3 cellular contexts compared by ENCODE assay signal in the genomic region with DNA sequence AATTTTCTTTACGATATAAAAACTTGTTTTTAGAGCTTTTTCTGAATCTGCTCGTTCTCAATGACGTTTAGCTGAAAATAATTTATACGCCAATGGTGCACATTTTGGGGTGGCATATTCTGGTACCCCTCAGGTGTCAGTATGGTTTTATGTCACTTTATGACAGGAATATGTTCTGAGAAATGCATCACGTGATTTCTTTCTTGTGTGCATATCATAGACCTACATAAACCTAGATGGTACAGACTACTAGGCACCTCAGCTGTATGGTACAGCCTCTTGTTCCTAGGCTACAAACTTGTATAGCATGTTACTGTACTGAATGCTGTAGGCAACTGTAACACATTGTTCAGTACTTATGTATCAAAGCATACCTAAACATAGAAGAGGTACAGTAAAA.
A peak's percentile ranks its signal among the peaks of the same experiment; 100 is the strongest.
TF ChIP-seq lines count a peak whose summit lies in the region.

No MANE protein-coding gene starts in this region.

TF ChIP-seq in HepG2, 621 proteins besides CTCF, POLR2A, EP300 and RAD21:
- peak; percentile 54; the same call in 1 of the 2 replicates for TF ChIP-seq RAD51 (IDR thresholded peaks at IDR 0.05; ENCODE audit: borderline replicate concordance)
- TF ChIP-seq ATM (IDR thresholded peaks at IDR 0.05; ENCODE audit: borderline replicate concordance): no peak
- TF ChIP-seq, protein P1, sequence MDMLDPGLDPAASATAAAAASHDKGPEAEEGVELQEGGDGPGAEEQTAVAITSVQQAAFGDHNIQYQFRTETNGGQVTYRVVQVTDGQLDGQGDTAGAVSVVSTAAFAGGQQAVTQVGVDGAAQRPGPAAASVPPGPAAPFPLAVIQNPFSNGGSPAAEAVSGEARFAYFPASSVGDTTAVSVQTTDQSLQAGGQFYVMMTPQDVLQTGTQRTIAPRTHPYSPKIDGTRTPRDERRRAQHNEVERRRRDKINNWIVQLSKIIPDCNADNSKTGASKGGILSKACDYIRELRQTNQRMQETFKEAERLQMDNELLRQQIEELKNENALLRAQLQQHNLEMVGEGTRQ (IDR thresholded peaks at IDR 0.05; ENCODE audit: low read depth, low read length): peak; percentile 33; the same call in 1 of the 2 replicates
- TF ChIP-seq, protein P1 (CRISPR knock-in tag; IDR thresholded peaks at IDR 0.05; ENCODE audit: borderline replicate concordance): no peak

TF ChIP-seq in K562, 482 proteins besides CTCF, POLR2A, EP300 and RAD21:
- TF ChIP-seq ZNF449 (CRISPR knock-in tag; IDR thresholded peaks at IDR 0.05): no peak
- TF ChIP-seq, protein P1 (CRISPR knock-in tag; IDR thresholded peaks at IDR 0.05): peak; percentile 16; the same call in 1 of the 2 replicates
- TF ChIP-seq TOE1 (IDR thresholded peaks at IDR 0.05; ENCODE audit: borderline replicate concordance): peak; percentile 38; the same call in 1 of the 2 replicates
- no peak for TF ChIP-seq TOE1 (CRISPR knock-in tag; IDR thresholded peaks at IDR 0.05; ENCODE audit: borderline replicate concordance, low read depth)
- TF ChIP-seq, protein P2, sequence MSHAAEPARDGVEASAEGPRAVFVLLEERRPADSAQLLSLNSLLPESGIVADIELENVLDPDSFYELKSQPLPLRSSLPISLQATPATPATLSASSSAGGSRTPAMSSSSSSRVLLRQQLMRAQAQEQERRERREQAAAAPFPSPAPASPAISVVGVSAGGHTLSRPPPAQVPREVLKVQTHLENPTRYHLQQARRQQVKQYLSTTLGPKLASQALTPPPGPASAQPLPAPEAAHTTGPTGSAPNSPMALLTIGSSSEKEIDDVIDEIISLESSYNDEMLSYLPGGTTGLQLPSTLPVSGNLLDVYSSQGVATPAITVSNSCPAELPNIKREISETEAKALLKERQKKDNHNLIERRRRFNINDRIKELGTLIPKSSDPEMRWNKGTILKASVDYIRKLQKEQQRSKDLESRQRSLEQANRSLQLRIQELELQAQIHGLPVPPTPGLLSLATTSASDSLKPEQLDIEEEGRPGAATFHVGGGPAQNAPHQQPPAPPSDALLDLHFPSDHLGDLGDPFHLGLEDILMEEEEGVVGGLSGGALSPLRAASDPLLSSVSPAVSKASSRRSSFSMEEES (CRISPR knock-in tag; IDR thresholded peaks at IDR 0.05): peak; percentile 90
- 0 out of 2 replicates have a peak, but pooled peaks have one; percentile 19 for TF ChIP-seq RAD51 (IDR thresholded peaks at IDR 0.05; ENCODE audit: borderline replicate concordance, low read depth)
- TF ChIP-seq ZNF764 (CRISPR knock-in tag; IDR thresholded peaks at IDR 0.05; ENCODE audit: low read depth): no peak

TF ChIP-seq in endothelial cell of umbilical vein, 7 proteins besides CTCF, POLR2A, EP300 and RAD21:
- TF ChIP-seq FOS (IDR thresholded peaks at IDR 0.05; ENCODE audit: borderline replicate concordance, insufficient read depth, low read length): no peak
- TF ChIP-seq EZH2 (IDR thresholded peaks at IDR 0.05; ENCODE audit: borderline replicate concordance, low read depth, low read length, severe bottlenecking): no peak
- no peak for TF ChIP-seq JUN (IDR thresholded peaks at IDR 0.05; ENCODE audit: borderline replicate concordance, insufficient read depth, insufficient read length, low read depth)
- TF ChIP-seq, protein P3, sequence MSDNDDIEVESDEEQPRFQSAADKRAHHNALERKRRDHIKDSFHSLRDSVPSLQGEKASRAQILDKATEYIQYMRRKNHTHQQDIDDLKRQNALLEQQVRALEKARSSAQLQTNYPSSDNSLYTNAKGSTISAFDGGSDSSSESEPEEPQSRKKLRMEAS (IDR thresholded peaks at IDR 0.05; ENCODE audit: insufficient read depth, insufficient read length): no peak
- no peak for TF ChIP-seq POLR2AphosphoS5 (IDR thresholded peaks at IDR 0.05; ENCODE audit: insufficient read depth, low read depth, low read length)
- no peak for TF ChIP-seq GATA2 (IDR thresholded peaks at IDR 0.05; ENCODE audit: insufficient read depth, insufficient read length, low read depth, low read length)
- TF ChIP-seq MYC (IDR thresholded peaks at IDR 0.05; ENCODE audit: low read depth, low read length): no peak
TF ChIP-seq in endothelial cell of umbilical vein: peak in this region for 0.
